ENCODE assay signal across 8 cellular contexts in the genomic region with DNA sequence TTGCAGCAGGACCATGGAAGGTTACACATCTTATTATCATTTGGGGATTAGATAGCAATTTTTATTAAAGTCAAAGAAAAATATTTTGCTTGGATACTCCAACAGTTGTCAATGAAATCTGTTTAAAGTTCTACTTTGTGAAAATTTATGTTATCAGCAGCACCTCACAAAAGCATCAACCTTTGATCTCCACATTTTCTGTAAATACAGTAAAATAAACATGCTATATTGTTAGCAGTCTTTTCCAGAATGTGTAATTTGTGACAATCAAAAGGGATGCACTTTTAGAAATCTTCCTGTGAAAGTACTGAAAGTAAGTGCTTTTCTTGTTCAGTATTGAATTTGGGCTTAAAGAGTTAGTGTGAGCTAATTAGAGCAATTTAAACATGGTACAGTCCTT. TPM values are rescaled to one million over a fixed set of nuclear protein-coding genes. Genes with fewer than 3 reads are reported as not detected.
"Had no signal": no experiment of that assay in that cellular context is flagged by ENCODE, and none has a peak within 500 bp of the region (broad histone marks: within the 10 kb centered on the region; RNA-seq: fewer than 3 reads in every experiment).

No MANE protein-coding gene starts in this region.

- H3K27ac Mint-ChIP-seq: GM23338, H9 had no signal

- H3K4me3 Mint-ChIP-seq: GM23338, H9 had no signal

- DNase-seq: H9, HCEC 1CT, IMR-90 had no signal

- H3K27ac ChIP-seq: HL-60 had no signal

- H3K4me1 Mint-ChIP-seq: GM23338, H9 had no signal

- H3K4me3 ChIP-seq: GM23338, K562 had no signal

RNA-seq across cellular contexts. Expression of a gene that starts 4.1 kb away (rescaled TPM):
- total RNA-seq: GM23338, H1, H9, HT1080, IMR-90, K562 had no signal
- polyA plus RNA-seq: GM23338, H1, IMR-90, K562 had no signal
